Comparison of ENCODE assay signal across 8 cellular contexts in the genomic region with DNA sequence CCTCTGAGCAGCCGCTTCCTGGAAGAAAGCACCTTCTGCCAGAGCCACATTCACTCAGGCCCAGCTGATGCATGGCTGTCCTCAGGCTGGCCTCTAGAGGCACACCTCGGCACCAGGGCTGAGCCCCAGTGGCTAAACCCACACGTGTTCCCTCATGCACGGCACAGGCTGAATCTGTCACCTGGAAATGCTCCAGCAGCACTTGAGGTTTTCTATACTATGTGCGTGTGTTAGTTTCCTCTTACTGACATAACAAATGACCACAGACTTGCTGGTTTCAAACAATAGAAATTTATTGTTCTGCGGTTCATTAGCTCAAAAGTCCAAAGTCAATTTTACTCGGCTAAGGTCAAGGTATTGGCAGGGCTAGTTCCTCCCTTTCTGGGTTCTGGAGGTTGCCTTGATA.
DNase-seq lines count a peak whose midpoint lies in the region; ATAC-seq and TF ChIP-seq lines count a peak whose summit lies in the region.

No MANE protein-coding gene starts in this region.

- WGBS in SK-N-SH (ENCODE audit: low lambda C conversion rate), result 34% methylated on average over 7 of the region's 7 CpGs

- peak; percentile 98 for ATAC-seq in GM21381 (IDR thresholded peaks at IDR 0.05; ENCODE audit: unreplicated experiment)
- peak; percentile 97 for ATAC-seq in HG03457 (IDR thresholded peaks at IDR 0.05; ENCODE audit: unreplicated experiment)

- no peak for TF ChIP-seq EP300 in SK-N-SH (IDR thresholded peaks at IDR 0.05; ENCODE audit: borderline replicate concordance in 1 of 2, low read depth in 1 of 2, low read length in 1 of 2)

- no peak overlapping the region for H3K4me3 ChIP-seq in SK-N-SH (ENCODE audit: low read depth in 2 of 2, low read length in 1 of 2)

- H3K36me3 Mint-ChIP-seq in activated naive CD4-positive, alpha-beta T cell treated with anti-CD3 and anti-CD28 coated beads, Interleukin-2, amount 10 ng/mL, durations not matched to agents 7 days and 5 days, result no peaks in the 10 kb centered on the region
- H3K36me3 Mint-ChIP-seq in activated T-helper 1 cell treated with anti-CD3 and anti-CD28 coated beads, Interleukin-12 subunit alpha, Interleukin-12 subunit beta, Interleukin-2, Interleukin-4 antibody, amounts not matched to agents 30 ng/mL and 10 ng/mL and 1 ng/mL, durations not matched to agents 14 hours and 24 hours and 36 hours (ENCODE audit: low read depth), result no peaks in the 10 kb centered on the region

- H4K20me1 ChIP-seq in SK-N-SH (ENCODE audit: insufficient read depth), result no peaks in the 10 kb centered on the region

- H3K9me2 ChIP-seq in SK-N-SH, result no peaks in the 10 kb centered on the region

- intact Hi-C loops in activated T-helper 1 cell treated with anti-CD3 and anti-CD28 coated beads, Interleukin-12 subunit alpha, Interleukin-12 subunit beta, Interleukin-2, Interleukin-4 antibody, amounts not matched to agents 30 ng/mL and 10 ng/mL and 1 ng/mL, durations not matched to agents 14 hours and 24 hours and 36 hours (cut with micrococcal nuclease), result no loop called here

- H3K36me3 ChIP-seq in SK-N-SH (replicated peaks in 1 of 2; ENCODE audit: control insufficient read depth in 1 of 2, insufficient read depth in 2 of 2, low read length in 1 of 2), result no peaks in the 10 kb centered on the region

- no peak overlapping the region for H3K9ac ChIP-seq in SK-N-SH

- no peaks in the 10 kb centered on the region for H3K4me1 ChIP-seq in SK-N-SH (ENCODE audit: control insufficient read depth in 1 of 2, insufficient read depth in 2 of 2, low read depth in 1 of 2, low read length in 1 of 2)

- H3K9me3 ChIP-seq in SK-N-SH, result no peaks in the 10 kb centered on the region

- POLR2A ChIA-PET in SK-N-SH (lab: Yijun Ruan, JAX), result no interaction called here

- peak; percentile 21; the same call in 1 of the 2 replicates for TF ChIP-seq CTCF in SK-N-SH (IDR thresholded peaks at IDR 0.05)

- TF ChIP-seq RAD21 in SK-N-SH (IDR thresholded peaks at IDR 0.05; ENCODE audit: low read length), result peak; percentile 22

- no peak overlapping the region for H3K27ac Mint-ChIP-seq in activated naive CD4-positive, alpha-beta T cell treated with anti-CD3 and anti-CD28 coated beads, Interleukin-2, amount 10 ng/mL, durations not matched to agents 7 days and 5 days
- H3K27ac Mint-ChIP-seq in activated T-helper 1 cell treated with anti-CD3 and anti-CD28 coated beads, Interleukin-12 subunit alpha, Interleukin-12 subunit beta, Interleukin-2, Interleukin-4 antibody, amounts not matched to agents 30 ng/mL and 10 ng/mL and 1 ng/mL, durations not matched to agents 14 hours and 24 hours and 36 hours, result no peak overlapping the region

- H3K9me3 Mint-ChIP-seq in activated naive CD4-positive, alpha-beta T cell treated with anti-CD3 and anti-CD28 coated beads, Interleukin-2, amount 10 ng/mL, durations not matched to agents 7 days and 5 days, result no peaks in the 10 kb centered on the region
- H3K9me3 Mint-ChIP-seq in activated T-helper 1 cell treated with anti-CD3 and anti-CD28 coated beads, Interleukin-12 subunit alpha, Interleukin-12 subunit beta, Interleukin-2, Interleukin-4 antibody, amounts not matched to agents 30 ng/mL and 10 ng/mL and 1 ng/mL, durations not matched to agents 14 hours and 24 hours and 36 hours, result no peaks in the 10 kb centered on the region

- no peak overlapping the region for H3K4me3 Mint-ChIP-seq in activated naive CD4-positive, alpha-beta T cell treated with anti-CD3 and anti-CD28 coated beads, Interleukin-2, amount 10 ng/mL, durations not matched to agents 7 days and 5 days
- no peak overlapping the region for H3K4me3 Mint-ChIP-seq in activated T-helper 1 cell treated with anti-CD3 and anti-CD28 coated beads, Interleukin-12 subunit alpha, Interleukin-12 subunit beta, Interleukin-2, Interleukin-4 antibody, amounts not matched to agents 30 ng/mL and 10 ng/mL and 1 ng/mL, durations not matched to agents 14 hours and 24 hours and 36 hours

- H3K79me2 ChIP-seq in SK-N-SH (ENCODE audit: insufficient read depth), result no peaks in the 10 kb centered on the region

- CTCF ChIA-PET in activated naive CD4-positive, alpha-beta T cell treated with anti-CD3 and anti-CD28 coated beads, Interleukin-2, amount 10 ng/mL, durations not matched to agents 7 days and 5 days (lab: Charles Lee), result no interaction called here
- CTCF ChIA-PET in SK-N-SH (lab: Yijun Ruan, JAX), result interaction anchor here (0.6 to 1.5 kb wide), 7 partner anchors 22 to 269 kb away, joined by 3 to 6 read pairs (median 3); no protein-coding TSS in a partner anchor

- H3F3A ChIP-seq in SK-N-SH (replicated peaks; ENCODE audit: insufficient read depth), result no peaks in the 10 kb centered on the region

- DNase-seq in activated naive CD4-positive, alpha-beta T cell treated with anti-CD3 and anti-CD28 coated beads, Interleukin-2, amount 10 ng/mL, durations not matched to agents 7 days and 5 days, result peak; percentile 23
- no peak for DNase-seq in activated naive CD4-positive, alpha-beta T cell (lab: John Stamatoyannopoulos, UW)
- DNase-seq in SK-N-SH, result peak; percentile 31
- DNase-seq in iris pigment epithelial cell (ENCODE audit: low read depth), result peak; percentile 28
- no peak for DNase-seq in LoVo (ENCODE audit: low spot score)
- no peak for DNase-seq in activated T-helper 1 cell treated with anti-CD3 and anti-CD28 coated beads, Interleukin-12 subunit alpha, Interleukin-12 subunit beta, Interleukin-2, Interleukin-4 antibody, amounts not matched to agents 30 ng/mL and 10 ng/mL and 1 ng/mL, durations not matched to agents 14 hours and 24 hours and 36 hours (ENCODE audit: low spot score)

- no peak overlapping the region for H3K4me2 ChIP-seq in SK-N-SH

- no peak overlapping the region for H3K27ac ChIP-seq in SK-N-SH (ENCODE audit: low read depth in 2 of 2, low read length in 1 of 2)

- H2AFZ ChIP-seq in SK-N-SH (ENCODE audit: low read depth), result no peak overlapping the region

- peaks cover 14% of the 10 kb centered on the region for H3K27me3 Mint-ChIP-seq in activated naive CD4-positive, alpha-beta T cell treated with anti-CD3 and anti-CD28 coated beads, Interleukin-2, amount 10 ng/mL, durations not matched to agents 7 days and 5 days
- peaks cover 29% of the 10 kb centered on the region for H3K27me3 Mint-ChIP-seq in activated T-helper 1 cell treated with anti-CD3 and anti-CD28 coated beads, Interleukin-12 subunit alpha, Interleukin-12 subunit beta, Interleukin-2, Interleukin-4 antibody, amounts not matched to agents 30 ng/mL and 10 ng/mL and 1 ng/mL, durations not matched to agents 14 hours and 24 hours and 36 hours (ENCODE audit: insufficient read depth)

- H3K4me1 Mint-ChIP-seq in activated naive CD4-positive, alpha-beta T cell treated with anti-CD3 and anti-CD28 coated beads, Interleukin-2, amount 10 ng/mL, durations not matched to agents 7 days and 5 days, result no peaks in the 10 kb centered on the region
- no peaks in the 10 kb centered on the region for H3K4me1 Mint-ChIP-seq in activated T-helper 1 cell treated with anti-CD3 and anti-CD28 coated beads, Interleukin-12 subunit alpha, Interleukin-12 subunit beta, Interleukin-2, Interleukin-4 antibody, amounts not matched to agents 30 ng/mL and 10 ng/mL and 1 ng/mL, durations not matched to agents 14 hours and 24 hours and 36 hours (ENCODE audit: low read depth)

- no peaks in the 10 kb centered on the region; the same call in 1 of the 2 replicates for H3K27me3 ChIP-seq in SK-N-SH (ENCODE audit: insufficient read depth)

TF ChIP-seq in SK-N-SH, 30 proteins besides CTCF, POLR2A, EP300 and RAD21:
- TF ChIP-seq SMC3 (IDR thresholded peaks at IDR 0.05; ENCODE audit: low read depth, low read length) (0 out of 2 replicates have a peak, but pooled peaks have one; percentile 3), NFIC (IDR thresholded peaks at IDR 0.05; ENCODE audit: borderline replicate concordance) (no peak), ELF1 (IDR thresholded peaks at IDR 0.05) (no peak), MXI1 (IDR thresholded peaks at IDR 0.05; ENCODE audit: low read depth, low read length) (peak; percentile 33; the same call in 1 of the 2 replicates)

Comparison
In these comparisons a context has a peak if more than half of its experiments do, and no peak if none do; other contexts are left out.
1. DNase-seq: peak in activated naive CD4-positive, alpha-beta T cell treated with anti-CD3 and anti-CD28 coated beads, Interleukin-2, amount 10 ng/mL, durations not matched to agents 7 days and 5 days (single experiment), SK-N-SH (single experiment) and iris pigment epithelial cell (single experiment); none in activated naive CD4-positive, alpha-beta T cell (0 of 4), LoVo (single experiment) and activated T-helper 1 cell treated with anti-CD3 and anti-CD28 coated beads, Interleukin-12 subunit alpha, Interleukin-12 subunit beta, Interleukin-2, Interleukin-4 antibody, amounts not matched to agents 30 ng/mL and 10 ng/mL and 1 ng/mL, durations not matched to agents 14 hours and 24 hours and 36 hours (single experiment).